23 cellular contexts compared by ENCODE assay signal in genomic region chr2:151381266-151381665, GRCh38. TPM values are rescaled to one million over a fixed set of nuclear protein-coding genes. Genes with fewer than 3 reads are reported as not detected.
DNase-seq lines count a peak whose midpoint lies in the region; ATAC-seq, FAIRE-seq and TF ChIP-seq lines count a peak whose summit lies in the region.
"Had no signal": no experiment of that assay in that cellular context is flagged by ENCODE, and none has a peak within 500 bp of the region (broad histone marks: within the 10 kb centered on the region; RNA-seq: fewer than 3 reads in every experiment).

No MANE protein-coding gene starts in this region.

- no peaks in the 10 kb centered on the region for H3K27me3 Mint-ChIP-seq in MCF 10A (ENCODE audit: insufficient read depth, unreplicated experiment)
- H3K27me3 Mint-ChIP-seq: activated naive CD8-positive, alpha-beta T cell; naive thymus-derived CD8-positive, alpha-beta T cell had no signal

- TF ChIP-seq CTCF in MCF 10A (IDR thresholded peaks at IDR 0.05; ENCODE audit: unreplicated experiment), result no peak
- no peak for TF ChIP-seq CTCF in mammary epithelial cell (conservative IDR thresholded peaks at IDR 0.05 in 1 of 2, IDR thresholded peaks at IDR 0.05 in 1 of 2; ENCODE audit: extremely low read depth in 1 of 2, insufficient read depth in 1 of 2, low read depth in 1 of 2, low read length in 2 of 2)
- TF ChIP-seq CTCF in H1 (IDR thresholded peaks at IDR 0.05; ENCODE audit: control extremely low read depth in 1 of 3, insufficient read depth in 1 of 3, low read depth in 1 of 3, low read length in 3 of 3), result no peak
- TF ChIP-seq CTCF in left lung (IDR thresholded peaks at IDR 0.05), result no peak
- no peak for TF ChIP-seq CTCF in testis (IDR thresholded peaks at IDR 0.05)

- no peak overlapping the region for H3K14ac ChIP-seq in H1 (ENCODE audit: insufficient read length)

- H3K4me1 ChIP-seq in mammary epithelial cell (ENCODE audit: insufficient read depth, low read length) (no peaks in the 10 kb centered on the region), H1 (replicated peaks in 1 of 4; ENCODE audit: control insufficient read depth in 3 of 4, insufficient read depth in 4 of 4, low read length in 3 of 4) (no peaks in the 10 kb centered on the region), left lung (no peaks in the 10 kb centered on the region), testis (no peaks in the 10 kb centered on the region)
- H3K4me1 ChIP-seq: gastrocnemius medialis had no signal

- H2BK120ac ChIP-seq in H1 (replicated peaks; ENCODE audit: low read depth, low read length), result no peak overlapping the region

- H3K36me3 Mint-ChIP-seq in MCF 10A (ENCODE audit: insufficient read depth, unreplicated experiment), result no peaks in the 10 kb centered on the region
- H3K36me3 Mint-ChIP-seq: activated naive CD8-positive, alpha-beta T cell; naive thymus-derived CD8-positive, alpha-beta T cell; WTC11 had no signal

- TF ChIP-seq POLR2A in H1 (IDR thresholded peaks at IDR 0.05; ENCODE audit: control extremely low read depth in 1 of 2, low read depth in 2 of 2, low read length in 2 of 2) (no peak), testis (IDR thresholded peaks at IDR 0.05) (no peak)

- in situ Hi-C loops in mammary epithelial cell (cut with MboI; ENCODE audit: low sequenced_read_pairs in 2 of 2), result no loop called here

- dilution Hi-C loops in mammary epithelial cell (cut with HindIII; ENCODE audit: low sequenced_read_pairs), result no loop called here

- H4K5ac ChIP-seq in H1 (ENCODE audit: insufficient read length, low read depth, low read length), result no peak overlapping the region

- peak; percentile 51 for ATAC-seq in left lung
- ATAC-seq: activated CD8-positive, alpha-beta T cell treated with anti-CD3 and anti-CD28 coated beads, Interleukin-2, amount 10 ng/mL, durations not matched to agents 7 days and 5 days; gastrocnemius medialis; naive thymus-derived CD8-positive, alpha-beta T cell; stimulated activated naive CD8-positive, alpha-beta T cell treated with anti-CD3 and anti-CD28 coated beads, Interleukin-15, Interleukin-2, amounts not matched to agents 100 U/mL and 50 U/mL, for 24 hours; WTC11 had no signal

- H4K91ac ChIP-seq in H1 (replicated peaks; ENCODE audit: insufficient read length, low read length), result no peak overlapping the region

- no peak overlapping the region for H3K9ac ChIP-seq in mammary epithelial cell (ENCODE audit: insufficient read depth, low read length)
- H3K9ac ChIP-seq in H1 (replicated peaks in 1 of 4; ENCODE audit: extremely low read depth in 1 of 4, low read depth in 3 of 4, low read length in 3 of 4), result no peak overlapping the region

- no peak for FAIRE-seq in H1 (lab: Jason Lieb, UNC)
- FAIRE-seq: GM19239 had no signal

- CTCF ChIA-PET in MCF 10A (lab: Yijun Ruan, JAX) (interaction anchor here (0.6 kb wide), 1 partner anchor 220 kb away, joined by 3 read pairs; no protein-coding TSS in a partner anchor), mammary epithelial cell (lab: Charles Lee; ENCODE audit: low non-redundant PET) (no interaction called here), H1 (lab: Charles Lee; ENCODE audit: partially characterized antibody) (no interaction called here)

- H3K4me1 Mint-ChIP-seq in MCF 10A (ENCODE audit: insufficient read depth, unreplicated experiment), result peaks cover 5% of the 10 kb centered on the region
- H3K4me1 Mint-ChIP-seq: WTC11 had no signal

- no peak overlapping the region for H2BK5ac ChIP-seq in H1 (ENCODE audit: low read depth, low read length)

- TF ChIP-seq EP300 in H1 (IDR thresholded peaks at IDR 0.05; ENCODE audit: borderline replicate concordance in 1 of 2, low read depth in 2 of 2, low read length in 2 of 2), result no peak

- no peaks in the 10 kb centered on the region for H3K9me3 ChIP-seq in mammary epithelial cell (replicated peaks; ENCODE audit: insufficient read depth, low read length)
- no peaks in the 10 kb centered on the region for H3K9me3 ChIP-seq in H1 (ENCODE audit: insufficient read depth in 2 of 2, low read depth in 1 of 2, low read length in 1 of 2)
- H3K9me3 ChIP-seq in left lung, result no peaks in the 10 kb centered on the region
- H3K9me3 ChIP-seq in testis, result no peaks in the 10 kb centered on the region
- H3K9me3 ChIP-seq: gastrocnemius medialis had no signal

- H3K27ac Mint-ChIP-seq in MCF 10A (ENCODE audit: low read depth, unreplicated experiment), result peak overlapping the region; percentile 65
- H3K27ac Mint-ChIP-seq: activated CD8-positive, alpha-beta T cell treated with anti-CD3 and anti-CD28 coated beads, Interleukin-2, amount 10 ng/mL, durations not matched to agents 7 days and 5 days; activated naive CD8-positive, alpha-beta T cell; naive thymus-derived CD8-positive, alpha-beta T cell; WTC11 had no signal

- H3K4ac ChIP-seq in H1 (replicated peaks; ENCODE audit: insufficient read length, low read depth, low read length), result no peak overlapping the region

- no peak overlapping the region for H2BK15ac ChIP-seq in H1 (ENCODE audit: low read length)

- H2BK12ac ChIP-seq in H1 (ENCODE audit: low read depth, low read length), result no peak overlapping the region

- H3K79me2 ChIP-seq in mammary epithelial cell (ENCODE audit: insufficient read depth, low read length) (no peaks in the 10 kb centered on the region), H1 (ENCODE audit: control insufficient read depth in 1 of 2, insufficient read depth in 2 of 2, low read length in 2 of 2) (no peaks in the 10 kb centered on the region)

- H3K4me3 ChIP-seq in mammary epithelial cell (replicated peaks in 1 of 3; ENCODE audit: insufficient read depth in 1 of 3, low read depth in 2 of 3, low read length in 3 of 3) (no peak overlapping the region), H1 (ENCODE audit: extremely low read depth in 1 of 4, insufficient read depth in 2 of 4, low read depth in 3 of 4, low read length in 4 of 4) (no peak overlapping the region), left lung (no peak overlapping the region), testis (no peak overlapping the region)
- H3K4me3 ChIP-seq: cardiac muscle cell, gastrocnemius medialis had no signal

- TF ChIP-seq RAD21 in H1 (IDR thresholded peaks at IDR 0.05 in 1 of 2, conservative IDR thresholded peaks at IDR 0.05 in 1 of 2; ENCODE audit: low read depth in 2 of 2, low read length in 2 of 2), result no peak

- no peak overlapping the region for H2AK5ac ChIP-seq in H1 (ENCODE audit: low read depth, low read length)

- no peaks in the 10 kb centered on the region for H3K36me3 ChIP-seq in mammary epithelial cell (ENCODE audit: insufficient read depth, low read length)
- no peaks in the 10 kb centered on the region for H3K36me3 ChIP-seq in H1 (ENCODE audit: control insufficient read depth in 2 of 4, insufficient read depth in 4 of 4, low read length in 3 of 4)
- peaks cover 0 to 7% of the 10 kb centered on the region in 2 donors for H3K36me3 ChIP-seq in left lung
- no peaks in the 10 kb centered on the region for H3K36me3 ChIP-seq in testis (ENCODE audit: low read depth, missing control alignments)
- H3K36me3 ChIP-seq: cardiac muscle cell, gastrocnemius medialis had no signal

- no peaks in the 10 kb centered on the region for H3K79me1 ChIP-seq in H1 (ENCODE audit: low read depth, low read length)

- H4K8ac ChIP-seq in H1 (ENCODE audit: extremely low read depth, insufficient read depth, low read length), result no peak overlapping the region

- no peaks in the 10 kb centered on the region for H3K23me2 ChIP-seq in H1 (ENCODE audit: low read depth, low read length)

- H3K4me3 Mint-ChIP-seq in MCF 10A (ENCODE audit: unreplicated experiment), result no peak overlapping the region
- H3K4me3 Mint-ChIP-seq: activated CD8-positive, alpha-beta T cell treated with anti-CD3 and anti-CD28 coated beads, Interleukin-2, amount 10 ng/mL, durations not matched to agents 7 days and 5 days; activated naive CD8-positive, alpha-beta T cell; naive thymus-derived CD8-positive, alpha-beta T cell; WTC11 had no signal

- no peaks in the 10 kb centered on the region for H3K27me3 ChIP-seq in mammary epithelial cell (ENCODE audit: insufficient read depth, low read length)
- H3K27me3 ChIP-seq in H1 (replicated peaks in 1 of 4; ENCODE audit: control insufficient read depth in 3 of 4, extremely low read depth in 1 of 4, insufficient read depth in 3 of 4, low read length in 3 of 4), result no peaks in the 10 kb centered on the region
- no peaks in the 10 kb centered on the region for H3K27me3 ChIP-seq in left lung
- no peaks in the 10 kb centered on the region for H3K27me3 ChIP-seq in testis
- H3K27me3 ChIP-seq: cardiac muscle cell, gastrocnemius medialis had no signal

- no peak overlapping the region for H3K56ac ChIP-seq in H1 (replicated peaks; ENCODE audit: insufficient read length, low read depth, low read length)

- no peaks in the 10 kb centered on the region for H3K9me3 Mint-ChIP-seq in MCF 10A (ENCODE audit: unreplicated experiment)
- H3K9me3 Mint-ChIP-seq: naive thymus-derived CD8-positive, alpha-beta T cell; WTC11 had no signal

- peak; percentile 17 for DNase-seq in MCF 10A (ENCODE audit: unreplicated experiment)
- DNase-seq in mammary epithelial cell, result no peak
- no peak for DNase-seq in H1 (ENCODE audit: low read depth in 1 of 2, low spot score in 2 of 2)
- no peak for DNase-seq in left lung
- no peak for DNase-seq in testis
- DNase-seq in NCI-H2107 treated with DMSO at 0.1 percent for 48 hours (lab: John Stamatoyannopoulos, UW; ENCODE audit: unreplicated experiment), result no peak
- DNase-seq in NCI-H524 (lab: John Stamatoyannopoulos, UW), result no peak
- DNase-seq in NOMO-1 treated with dmso at 0.1 percent for 144 hours (lab: John Stamatoyannopoulos, UW; ENCODE audit: unreplicated experiment), result no peak
- DNase-seq: 8988T; activated CD8-positive, alpha-beta T cell treated with anti-CD3 and anti-CD28 coated beads, Interleukin-2, amount 10 ng/mL, durations not matched to agents 7 days and 5 days; DMS79; effector CD8-positive, alpha-beta T cell; gastrocnemius medialis; naive thymus-derived CD8-positive, alpha-beta T cell; NCI-H146; NCI-H345; stimulated activated CD4-positive, alpha-beta T cell treated with anti-CD3 and anti-CD28 coated beads, Interleukin-15, amount 100 ng/mL, for 24 hours; stimulated activated naive CD8-positive, alpha-beta T cell treated with anti-CD3 and anti-CD28 coated beads, Interleukin-15, Interleukin-2, amounts not matched to agents 100 U/mL and 50 U/mL, for 24 hours had no signal

- H2AFZ ChIP-seq in mammary epithelial cell (ENCODE audit: low read depth, low read length), result no peak overlapping the region
- H2AFZ ChIP-seq in H1 (ENCODE audit: low read length), result peak overlapping the region; percentile 88; the same call in 1 of the 2 replicates

- H2BK20ac ChIP-seq in H1 (ENCODE audit: low read length), result no peak overlapping the region

- POLR2A ChIA-PET in MCF 10A (lab: Yijun Ruan, JAX) (interaction anchor here (0.6 to 1.0 kb wide), 2 partner anchors 14 to 15 kb away, joined by 3 read pairs; no protein-coding TSS in a partner anchor), H1 (lab: Charles Lee; ENCODE audit: partially characterized antibody) (no interaction called here)

- H3K4me2 ChIP-seq in mammary epithelial cell (ENCODE audit: insufficient read depth, low read depth, low read length) (no peak overlapping the region), H1 (ENCODE audit: insufficient read depth in 1 of 2, low read depth in 2 of 2, low read length in 2 of 2) (no peak overlapping the region)

- H3K23ac ChIP-seq in H1 (ENCODE audit: insufficient read length), result no peak overlapping the region

- H3K27ac ChIP-seq in mammary epithelial cell (ENCODE audit: insufficient read depth, low read depth, low read length) (no peak overlapping the region), H1 (ENCODE audit: low read depth, low read length) (no peak overlapping the region), left lung (peak overlapping the region in 1 of 2 donors; percentile 20), testis (peak overlapping the region; percentile 39 to 42)
- H3K27ac ChIP-seq: cardiac muscle cell, gastrocnemius medialis had no signal

- intact Hi-C loops in MCF 10A (cut with micrococcal nuclease), result no loop called here
- intact Hi-C loops in mammary epithelial cell (cut with micrococcal nuclease), result no loop called here
- intact Hi-C loops in left lung (cut with DNase I), result no loop called here
- intact Hi-C loops in testis (cut with DNase I; ENCODE audit: low total_unique reads), result no loop called here

- no TSS peak for BruUV-seq in MCF 10A (replicated peaks; lab: Mats Ljungman, UMichigan)
- no TSS peak for BruUV-seq in mammary epithelial cell (replicated peaks; lab: Mats Ljungman, UMichigan)

- no peak overlapping the region for H3K18ac ChIP-seq in H1 (ENCODE audit: extremely low read depth, low read length)

- no peaks in the 10 kb centered on the region for H4K20me1 ChIP-seq in mammary epithelial cell (ENCODE audit: insufficient read depth, low read length)
- no peaks in the 10 kb centered on the region for H4K20me1 ChIP-seq in H1 (replicated peaks in 1 of 2; ENCODE audit: control insufficient read depth in 1 of 2, insufficient read depth in 2 of 2, low read length in 2 of 2)

- WGBS in mammary epithelial cell (ENCODE audit: low coverage, missing lambda C conversion rate), result 90% methylated on average over 2 of the region's 2 CpGs
- 86% methylated on average over 2 of the region's 2 CpGs; no CpG with 5 or more reads in 1 of the 2 experiments for WGBS in H1 (ENCODE audit: extremely low coverage in 1 of 2, insufficient coverage in 1 of 2, insufficient read length in 1 of 2, insufficient replicate concordance in 2 of 2, low coverage in 1 of 2, low lambda C conversion rate in 2 of 2, missing lambda C conversion rate in 1 of 2), 2 experiments
- WGBS in testis, 2 donors, result 72 to 88% methylated on average over 2 of the region's 2 CpGs

RNA-seq across cellular contexts. Expression of gene TNFAIP6, which starts 23.9 kb away (rescaled TPM):
- total RNA-seq in MCF 10A (2022) (1.8 and 3.7 TPM in 2 replicates), mammary epithelial cell (under 1 TPM in 1 of 2 donors, not detected in 1; 0.50 TPM), left lung (10 to 100 TPM in 1 of 2 donors, 1 to 10 TPM in 1; 7.3 to 14.8 TPM), testis (1 to 10 TPM; 3.3 to 9.4 TPM)
- polyA plus RNA-seq in mammary epithelial cell (0.09 TPM), H1 (2011; rRNA removed) (0.74 and 1.1 TPM in 2 replicates), testis (ENCODE audit: insufficient read depth, low read depth, low replicate concordance) (26.1 TPM)
- polyA minus RNA-seq in mammary epithelial cell, result not detected
- total RNA-seq in H1 (2021; fragmentation: NEBNext Ultra II Directional; extraction: Animal tissue kit (Norgen Biotek cat#: 25700)), result 1.1 and 2.0 TPM in 2 replicates
- 1.5 TPM for polyA plus RNA-seq in H1 (2011; cell fraction: cytosol; rRNA removed)
- 0.39 TPM for polyA plus RNA-seq in H1 (2011; cell fraction: nucleus; rRNA removed)
- polyA plus RNA-seq in H1 (2012, experiment 1 of 2), result 0.71 to 3.1 TPM (median 1.1 TPM) in 4 replicates
- 0.59 TPM for polyA plus RNA-seq in H1 (2012, experiment 2 of 2)
- 4.4 TPM for polyA plus RNA-seq in H1 (2013, experiment 1 of 2)
- polyA plus RNA-seq in H1 (2013, experiment 2 of 2), result 4.7 TPM
- 0.60 and 1.4 TPM in 2 replicates for polyA minus RNA-seq in H1 (2011; rRNA and poly(A)+ RNA removed)
- polyA minus RNA-seq in H1 (2011; cell fraction: cytosol; rRNA and poly(A)+ RNA removed), result not detected
- 0.90 TPM for polyA minus RNA-seq in H1 (2011; cell fraction: nucleus; rRNA and poly(A)+ RNA removed)
- total RNA-seq: activated CD8-positive, alpha-beta T cell treated with anti-CD3 and anti-CD28 coated beads, Interleukin-2, amount 10 ng/mL, durations not matched to agents 7 days and 5 days; cardiac muscle cell; naive thymus-derived CD8-positive, alpha-beta T cell; T-helper 1 cell treated with Interleukin-12 subunit alpha and Interleukin-12 subunit beta and Interleukin-4 antibody, amounts not matched to agents 30 ng/mL and 1 ng/mL, for 36 hours had no signal
- polyA plus RNA-seq: cardiac muscle cell; naive thymus-derived CD8-positive, alpha-beta T cell had no signal

RNA-seq across cellular contexts. Expression of gene RIF1, which starts 28.4 kb away (rescaled TPM):
- total RNA-seq in MCF 10A (2022), result 42.5 and 47.3 TPM in 2 replicates
- total RNA-seq in mammary epithelial cell, result 10 to 100 TPM; 33.7 to 45.0 TPM
- 8.4 TPM for polyA plus RNA-seq in mammary epithelial cell
- polyA minus RNA-seq in mammary epithelial cell, result 76.1 TPM
- 94.0 and 104 TPM in 2 replicates for total RNA-seq in H1 (2021; fragmentation: NEBNext Ultra II Directional; extraction: Animal tissue kit (Norgen Biotek cat#: 25700))
- polyA plus RNA-seq in H1 (2011; rRNA removed), result 8.0 and 9.5 TPM in 2 replicates
- 12.4 TPM for polyA plus RNA-seq in H1 (2011; cell fraction: cytosol; rRNA removed)
- 14.8 TPM for polyA plus RNA-seq in H1 (2011; cell fraction: nucleus; rRNA removed)
- polyA plus RNA-seq in H1 (2012, experiment 1 of 2), result 16.8 to 32.2 TPM (median 20.3 TPM) in 4 replicates
- polyA plus RNA-seq in H1 (2012, experiment 2 of 2), result 1.0 TPM
- polyA plus RNA-seq in H1 (2013, experiment 1 of 2), result 31.7 TPM
- polyA plus RNA-seq in H1 (2013, experiment 2 of 2), result 28.1 TPM
- polyA minus RNA-seq in H1 (2011; rRNA and poly(A)+ RNA removed), result 133 and 172 TPM in 2 replicates
- polyA minus RNA-seq in H1 (2011; cell fraction: cytosol; rRNA and poly(A)+ RNA removed), result 52.1 TPM
- 144 TPM for polyA minus RNA-seq in H1 (2011; cell fraction: nucleus; rRNA and poly(A)+ RNA removed)
- 10 to 100 TPM; 29.8 to 43.3 TPM for total RNA-seq in left lung
- 10 to 100 TPM; 66.3 to 81.7 TPM for total RNA-seq in testis
- 10.6 TPM for polyA plus RNA-seq in testis (ENCODE audit: insufficient read depth, low read depth, low replicate concordance)

Comparison
In these comparisons a context has a peak if more than half of its experiments do, and no peak if none do; other contexts are left out.
1. H3K27ac ChIP-seq: peak in testis (2 of 2); none in mammary epithelial cell (single experiment) and H1 (single experiment).